Comparison of ENCODE assay signal across 17 cellular contexts in the genomic region with DNA sequence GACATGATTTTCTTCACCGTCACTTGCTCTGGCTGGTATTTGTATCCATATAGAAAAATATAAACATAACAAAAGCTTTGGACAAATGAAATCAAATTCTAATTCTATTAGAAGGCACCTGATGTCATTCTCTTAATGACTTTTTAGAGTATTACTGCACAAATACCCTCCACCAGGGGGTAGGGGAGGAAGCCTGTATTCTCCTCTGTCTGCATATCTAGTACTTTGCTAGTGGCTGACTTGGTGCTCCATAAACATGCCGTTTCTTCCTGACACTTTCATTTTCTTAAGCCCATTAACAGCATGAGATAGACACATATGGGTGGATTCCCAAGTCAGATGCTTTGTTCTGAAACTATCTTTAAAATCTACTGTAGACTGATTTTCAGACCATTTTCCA. TPM values are rescaled to one million over a fixed set of nuclear protein-coding genes. Genes with fewer than 3 reads are reported as not detected.
DNase-seq lines count a peak whose midpoint lies in the region; ATAC-seq and TF ChIP-seq lines count a peak whose summit lies in the region.
"Had no signal": no experiment of that assay in that cellular context is flagged by ENCODE, and none has a peak within 500 bp of the region (broad histone marks: within the 10 kb centered on the region; RNA-seq: fewer than 3 reads in every experiment).

No MANE protein-coding gene starts in this region.

- ATAC-seq in Right ventricle myocardium inferior (no peak), left lobe of liver (peak; percentile 53), omental fat pad (ENCODE audit: low FRiP score) (no peak)
- ATAC-seq: CD8-positive, alpha-beta T cell; left lung; naive thymus-derived CD8-positive, alpha-beta T cell had no signal

- DNase-seq in cardiac muscle cell (ENCODE audit: low read depth in 1 of 2, low spot score in 1 of 2) = no peak
- no peak for DNase-seq in Right ventricle myocardium inferior (ENCODE audit: missing footprints)
- peak; percentile 27 for DNase-seq in brain microvascular endothelial cell
- no peak for DNase-seq in left lobe of liver (ENCODE audit: low spot score)
- DNase-seq in NK-92 treated with Interleukin-12 subunit alpha and Interleukin-12 subunit beta, amount 100 ng/mL, for 24 hours (lab: John Stamatoyannopoulos, UW) = no peak
- DNase-seq in omental fat pad (ENCODE audit: low spot score) = no peak
- no peak for DNase-seq in SIG-M5 (lab: John Stamatoyannopoulos, UW)
- DNase-seq in NCI-H146 (lab: John Stamatoyannopoulos, UW) = no peak
- DNase-seq: 8988T; CD8-positive, alpha-beta T cell; left lung; naive thymus-derived CD8-positive, alpha-beta T cell; NCI-H1417; NCI-H2227 treated with DMSO at 0.1 percent for 48 hours; retina had no signal

- H3K27ac ChIP-seq in cardiac muscle cell (no peak overlapping the region), brain microvascular endothelial cell (no peak overlapping the region)
- H3K27ac ChIP-seq: KMS-11, left lung had no signal

- H3K36me3 ChIP-seq in cardiac muscle cell (no peaks in the 10 kb centered on the region), brain microvascular endothelial cell (replicated peaks) (no peaks in the 10 kb centered on the region)
- H3K36me3 ChIP-seq: left lung had no signal

- H3K4me3 ChIP-seq in cardiac muscle cell = no peak overlapping the region
- no peak overlapping the region for H3K4me3 ChIP-seq in brain microvascular endothelial cell (ENCODE audit: low read depth, low read length)
- H3K4me3 ChIP-seq: left lung had no signal

- intact Hi-C loops in Right ventricle myocardium inferior (cut with DNase I) = no loop called here

- peak; percentile 35 for TF ChIP-seq CTCF in cardiac muscle cell (IDR thresholded peaks at IDR 0.05; ENCODE audit: low read depth, low read length)
- TF ChIP-seq CTCF in brain microvascular endothelial cell (IDR thresholded peaks at IDR 0.05; ENCODE audit: low read depth, low read length, missing control alignments) = peak; percentile 49
- TF ChIP-seq CTCF in omental fat pad (IDR thresholded peaks at IDR 0.05) = no peak

- in situ Hi-C loops in brain microvascular endothelial cell (cut with HindIII; ENCODE audit: low pct_ligation_motif_present, low sequenced_read_pairs) = no loop called here

- H3K27me3 ChIP-seq in cardiac muscle cell (no peaks in the 10 kb centered on the region), brain microvascular endothelial cell (replicated peaks) (no peaks in the 10 kb centered on the region)
- H3K27me3 ChIP-seq: left lung had no signal

- no peaks in the 10 kb centered on the region for H3K4me1 ChIP-seq in cardiac muscle cell (ENCODE audit: low read depth)

- no peaks in the 10 kb centered on the region for H3K9me3 ChIP-seq in cardiac muscle cell (ENCODE audit: low read depth)

RNA-seq across cellular contexts. Expression of a gene that starts 20.6 kb away (rescaled TPM):
- total RNA-seq in cardiac muscle cell = not detected in 2 replicates
- polyA plus RNA-seq in cardiac muscle cell = 0.27 TPM in 1 of 2 replicates, not detected in the other
- 0.46 TPM for total RNA-seq in Right ventricle myocardium inferior
- total RNA-seq in left lobe of liver = 1.8 TPM
- total RNA-seq in omental fat pad = 10 to 100 TPM in 1 of 4 donors, 1 to 10 TPM in 3; 1.2 to 12.1 (median 2.7) TPM
- total RNA-seq: CD8-positive, alpha-beta T cell; naive thymus-derived CD8-positive, alpha-beta T cell; SK-MEL-5 had no signal
- polyA plus RNA-seq: naive thymus-derived CD8-positive, alpha-beta T cell had no signal

Comparison
In these comparisons a context has a peak if more than half of its experiments do, and no peak if none do; other contexts are left out.
1. CTCF ChIP-seq: peak in cardiac muscle cell (single experiment) and brain microvascular endothelial cell (single experiment); none in omental fat pad (0 of 3).